ENCODE assay signal across 13 cellular contexts in the genomic region with DNA sequence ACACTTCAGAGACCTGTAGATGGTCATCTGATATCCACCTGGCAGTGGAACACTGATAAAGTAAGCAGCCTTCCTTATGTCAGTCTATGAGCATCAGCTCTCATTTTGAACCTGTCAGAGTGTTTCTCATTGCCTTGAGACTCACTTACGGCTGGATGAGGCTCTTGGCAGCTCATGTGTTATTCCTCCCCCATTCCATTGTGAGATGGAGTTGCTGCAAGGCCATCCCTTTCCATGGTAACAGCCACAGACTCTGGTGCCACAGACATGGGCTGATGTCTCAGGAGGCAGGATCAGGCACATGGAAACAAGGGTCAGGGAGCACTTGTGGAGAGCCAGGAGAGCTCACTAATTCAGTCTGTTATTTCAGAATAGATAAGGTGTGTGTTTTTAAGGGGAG. TPM values are rescaled to one million over a fixed set of nuclear protein-coding genes. Genes with fewer than 3 reads are reported as not detected.
"Had no signal": no experiment of that assay in that cellular context is flagged by ENCODE, and none has a peak within 500 bp of the region (broad histone marks: within the 10 kb centered on the region; RNA-seq: fewer than 3 reads in every experiment).

No MANE protein-coding gene starts in this region.

- FAIRE-seq: astrocyte, pancreas had no signal

- H3K9me3 ChIP-seq: breast epithelium, pancreas, psoas muscle, tibial nerve had no signal

- H3K4me1 ChIP-seq: breast epithelium, pancreas, psoas muscle had no signal

- H3K4me3 ChIP-seq: breast epithelium, coronary artery, pancreas, psoas muscle, tibial nerve had no signal

- H3K27me3 ChIP-seq: breast epithelium, pancreas, tibial nerve had no signal

- DNase-seq: activated T-cell treated with anti-CD3 and anti-CD28 coated beads, Interleukin-2, amount 50 U/mL, for 24 hours; endodermal cell; left ventricle myocardium superior; mammary epithelial cell; pancreas; psoas muscle; right cardiac atrium; stimulated activated CD4-positive, alpha-beta T cell treated with anti-CD3 and anti-CD28 coated beads, Interleukin-1b, Interleukin-23, amount 100 ng/mL, for 48 hours; T1000 had no signal

- H3K36me3 ChIP-seq: breast epithelium, pancreas, tibial nerve had no signal

- H3K27ac ChIP-seq: pancreas, psoas muscle, tibial nerve had no signal

RNA-seq across cellular contexts. Expression of a gene that starts 11.9 kb away (rescaled TPM):
- polyA plus RNA-seq: mammary epithelial cell had no signal
